ENCODE assay signal across 14 cellular contexts in the genomic region with DNA sequence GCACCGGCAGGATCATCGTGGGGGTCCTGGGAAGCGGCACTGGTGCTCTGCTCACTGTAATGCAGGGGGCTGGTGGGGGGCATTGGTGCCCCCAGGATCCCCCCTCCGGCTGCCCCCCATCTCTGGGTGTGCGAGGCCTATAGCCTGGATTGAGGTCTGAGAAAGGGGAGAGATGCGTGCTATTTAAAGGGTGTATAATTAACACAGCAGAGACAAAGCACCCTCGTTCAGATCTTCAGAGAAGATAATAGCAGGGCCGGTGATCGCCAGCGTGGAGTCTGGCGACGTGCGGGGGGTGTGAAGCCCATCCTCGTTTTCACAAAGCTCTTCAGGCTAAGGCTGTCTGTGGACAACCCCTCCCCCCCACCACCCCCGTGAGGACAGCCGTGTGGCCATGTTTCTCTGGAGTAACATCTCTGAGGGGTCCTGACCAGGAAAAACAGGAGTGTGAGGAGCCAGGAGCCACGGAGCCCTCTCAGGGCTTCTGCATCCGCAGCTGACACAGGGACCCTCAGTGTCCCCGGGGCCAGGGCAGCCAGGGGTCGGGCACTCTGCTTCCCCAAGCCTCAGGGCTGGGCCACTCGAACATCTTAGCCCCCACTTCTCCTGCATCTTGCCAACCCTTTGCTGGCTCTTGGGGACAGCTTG. TPM values are rescaled to one million over a fixed set of nuclear protein-coding genes. Genes with fewer than 3 reads are reported as not detected.
DNase-seq lines count a peak whose midpoint lies in the region; ATAC-seq and TF ChIP-seq lines count a peak whose summit lies in the region.
"Had no signal": no experiment of that assay in that cellular context is flagged by ENCODE, and none has a peak within 500 bp of the region (broad histone marks: within the 10 kb centered on the region; RNA-seq: fewer than 3 reads in every experiment).

No MANE protein-coding gene starts in this region.

- H3K4me3 Mint-ChIP-seq in effector memory CD8-positive, alpha-beta T cell = peak overlapping the region in 1 of 2 donors; percentile 83
- H3K4me3 Mint-ChIP-seq: B cell; dendritic cell treated with granulocyte-macrophage colony-stimulating factor and Interleukin-4, amounts not matched to agents 40 ng/mL and 50 ng/mL, for 4 days; natural killer cell had no signal

- H3K27ac Mint-ChIP-seq in effector memory CD8-positive, alpha-beta T cell = peak overlapping the region; percentile 41 to 98
- H3K27ac Mint-ChIP-seq: B cell had no signal

- H3K9me3 ChIP-seq in NT2/D1 (ENCODE audit: insufficient read depth, low read length) (no peaks in the 10 kb centered on the region), prostate gland (no peaks in the 10 kb centered on the region)

- H3K9me3 Mint-ChIP-seq in effector memory CD8-positive, alpha-beta T cell = no peaks in the 10 kb centered on the region
- H3K9me3 Mint-ChIP-seq: dendritic cell treated with granulocyte-macrophage colony-stimulating factor and Interleukin-4, amounts not matched to agents 40 ng/mL and 50 ng/mL, for 4 days; natural killer cell had no signal

- H3K36me3 ChIP-seq in NT2/D1 (ENCODE audit: insufficient read depth, insufficient read length, low read length) (peaks cover 35% of the 10 kb centered on the region), prostate gland (peaks cover 0 to 3% of the 10 kb centered on the region in 2 donors)

- H3K27ac ChIP-seq in C4-2B (peak overlapping the region; percentile 7; the same call in 1 of the 2 replicates), prostate gland (peak overlapping the region; percentile 73 to 76)

- no peaks in the 10 kb centered on the region for H3K27me3 ChIP-seq in NT2/D1 (ENCODE audit: insufficient read depth, insufficient read length)
- H3K27me3 ChIP-seq in prostate gland (replicated peaks; ENCODE audit: insufficient read depth) = no peaks in the 10 kb centered on the region

- TF ChIP-seq CTCF in C4-2B (conservative IDR thresholded peaks at IDR 0.05) (no peak), prostate gland (IDR thresholded peaks at IDR 0.05) (no peak)

- no peak overlapping the region for H3K4me3 ChIP-seq in NT2/D1 (ENCODE audit: insufficient read length, low read depth)
- H3K4me3 ChIP-seq in prostate gland = no peak overlapping the region

- H3K27me3 Mint-ChIP-seq in effector memory CD8-positive, alpha-beta T cell = no peaks in the 10 kb centered on the region

- 73% methylated on average over 21 of the region's 21 CpGs for WGBS in prostate gland

- H3K4me1 Mint-ChIP-seq in effector memory CD8-positive, alpha-beta T cell (ENCODE audit: low read depth in 2 of 2) = peaks cover 28 to 48% of the 10 kb centered on the region in 2 donors
- H3K4me1 Mint-ChIP-seq: B cell had no signal

- peaks cover 12% of the 10 kb centered on the region for H3K36me3 Mint-ChIP-seq in effector memory CD8-positive, alpha-beta T cell (ENCODE audit: insufficient read depth)
- H3K36me3 Mint-ChIP-seq: natural killer cell had no signal

- no peak for ATAC-seq in effector memory CD8-positive, alpha-beta T cell (replicated peaks)
- no peak for ATAC-seq in GM18520 (IDR thresholded peaks at IDR 0.05; ENCODE audit: unreplicated experiment)
- ATAC-seq: left colon had no signal

- H3K9ac ChIP-seq in NT2/D1 (ENCODE audit: insufficient read length, low read depth) = peak overlapping the region; percentile 59

- H3K4me1 ChIP-seq in NT2/D1 (ENCODE audit: insufficient read depth, insufficient read length) (peaks cover 71% of the 10 kb centered on the region), prostate gland (replicated peaks) (peaks cover 22% of the 10 kb centered on the region)

- intact Hi-C loops in prostate gland (cut with DNase I) = no loop called here

- DNase-seq in NT2/D1 (ENCODE audit: low read depth, low spot score) (no peak), prostate gland (ENCODE audit: low spot score) (no peak), NCI-H2171 (lab: John Stamatoyannopoulos, UW) (no peak), inferior parietal cortex (ENCODE audit: extremely low spot score) (no peak)
- DNase-seq in effector memory CD8-positive, alpha-beta T cell = no peak
- DNase-seq in central memory CD4-positive, alpha-beta T cell = no peak
- DNase-seq: activated CD8-positive, alpha-beta memory T cell treated with anti-CD3 and anti-CD28 coated beads, Interleukin-2, amount 50 U/mL, for 48 hours; GF-D8; left colon; natural killer cell had no signal

- TF ChIP-seq POLR2A in prostate gland (IDR thresholded peaks at IDR 0.05) = no peak

RNA-seq across cellular contexts. Expression of a gene that starts 58.7 kb away (rescaled TPM):
- total RNA-seq in prostate gland = 100 to 1,000 TPM; 125 to 148 TPM
